18 cellular contexts compared by ENCODE assay signal in the genomic region with DNA sequence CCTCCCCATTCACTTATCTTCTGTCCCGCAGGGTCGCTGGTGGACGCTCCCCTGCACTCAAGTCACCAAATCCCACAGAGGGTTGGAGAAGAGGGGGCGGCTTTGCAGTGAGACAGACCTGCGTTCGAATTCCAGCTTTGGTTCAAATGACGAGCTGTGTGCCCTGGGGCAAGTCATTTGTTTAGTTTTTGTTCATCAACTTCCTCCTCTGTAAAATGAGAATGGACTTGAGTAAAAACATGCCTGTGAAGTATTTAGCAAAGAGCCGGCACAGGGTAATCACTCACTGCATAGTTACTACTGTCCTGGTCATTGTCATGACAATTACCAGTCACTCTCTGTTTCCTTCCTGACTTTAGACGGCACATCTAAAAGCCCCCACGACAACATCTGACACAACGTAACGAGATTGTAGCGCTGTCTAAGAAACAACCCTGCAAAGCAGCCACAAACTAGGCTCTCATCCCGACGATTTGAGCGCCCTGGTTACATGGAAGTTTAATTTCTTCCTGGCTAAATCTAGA.
A peak's percentile ranks its signal among the peaks of the same experiment; 100 is the strongest.
DNase-seq lines count a peak whose midpoint lies in the region; ATAC-seq and TF ChIP-seq lines count a peak whose summit lies in the region.
"Had no signal": no experiment of that assay in that cellular context is flagged by ENCODE, and none has a peak within 500 bp of the region (broad histone marks: within the 10 kb centered on the region; RNA-seq: fewer than 3 reads in every experiment).

No MANE protein-coding gene starts in this region.

- POLR2A ChIA-PET in HEK293T (lab: Yijun Ruan, JAX) = no interaction called here

- TF ChIP-seq CTCF in DND-41 (IDR thresholded peaks at IDR 0.05; ENCODE audit: borderline replicate concordance, extremely low read depth, low read length, poor library complexity, severe bottlenecking) (no peak), fibroblast of villous mesenchyme (IDR thresholded peaks at IDR 0.05; ENCODE audit: insufficient read depth, low read depth, low read length) (no peak), osteocyte (IDR thresholded peaks at IDR 0.05) (no peak)

- no peak overlapping the region for H3K4me3 Mint-ChIP-seq in osteocyte (ENCODE audit: unreplicated experiment)
- H3K4me3 Mint-ChIP-seq: CD4-positive, alpha-beta memory T cell had no signal

- H3K4me2 ChIP-seq in DND-41 (ENCODE audit: insufficient read depth, low read length) = no peak overlapping the region

- H3K9me3 ChIP-seq in DND-41 (ENCODE audit: insufficient read depth, low read length, severe bottlenecking) = no peaks in the 10 kb centered on the region

- H4K20me1 ChIP-seq in DND-41 (ENCODE audit: insufficient read depth, low read length) = no peaks in the 10 kb centered on the region

- peaks cover 14% of the 10 kb centered on the region for H3K27me3 Mint-ChIP-seq in osteocyte (ENCODE audit: unreplicated experiment)

- no peaks in the 10 kb centered on the region for H3K27me3 ChIP-seq in DND-41 (ENCODE audit: insufficient read depth, low read length, poor library complexity)

- H3K4me3 ChIP-seq in DND-41 (ENCODE audit: low read depth in 1 of 2, low read length in 2 of 2) (no peak overlapping the region), fibroblast of villous mesenchyme (ENCODE audit: low read depth, low read length) (no peak overlapping the region)
- H3K4me3 ChIP-seq: GM12878 had no signal

- no peak overlapping the region for H3K27ac Mint-ChIP-seq in osteocyte (ENCODE audit: unreplicated experiment)
- H3K27ac Mint-ChIP-seq: CD4-positive, alpha-beta memory T cell had no signal

- no peaks in the 10 kb centered on the region for H3K36me3 Mint-ChIP-seq in osteocyte (ENCODE audit: unreplicated experiment)
- H3K36me3 Mint-ChIP-seq: CD4-positive, alpha-beta memory T cell had no signal

- H3K36me3 ChIP-seq in DND-41 (ENCODE audit: insufficient read depth, low read length) = no peaks in the 10 kb centered on the region

- H3K9ac ChIP-seq in DND-41 (ENCODE audit: low read depth, low read length) = no peak overlapping the region

- ATAC-seq in DND-41 (ENCODE audit: insufficient read depth, low read depth) (no peak), GM19324 (IDR thresholded peaks at IDR 0.05; ENCODE audit: low FRiP score, unreplicated experiment) (no peak), HG02763 (IDR thresholded peaks at IDR 0.05; ENCODE audit: unreplicated experiment) (no peak), HG02759 (IDR thresholded peaks at IDR 0.05; ENCODE audit: unreplicated experiment) (no peak)
- ATAC-seq: GM12878 had no signal

- no peaks in the 10 kb centered on the region for H3K79me2 ChIP-seq in DND-41 (ENCODE audit: insufficient read depth, low read length)

- peaks cover 7% of the 10 kb centered on the region for H3K4me1 Mint-ChIP-seq in osteocyte (ENCODE audit: unreplicated experiment)
- H3K4me1 Mint-ChIP-seq: CD4-positive, alpha-beta memory T cell had no signal

- no peak overlapping the region for H2AFZ ChIP-seq in DND-41 (ENCODE audit: low read depth, low read length)

- peaks cover 66% of the 10 kb centered on the region for H3K4me1 ChIP-seq in DND-41 (ENCODE audit: insufficient read depth, low read length)

- no peak for DNase-seq in DND-41
- DNase-seq in NCI-H526 treated with DMSO at 0.1 percent for 48 hours (lab: John Stamatoyannopoulos, UW) = peak; percentile 40
- peak; percentile 2 for DNase-seq in fibroblast of villous mesenchyme (ENCODE audit: low read depth)
- DNase-seq in osteocyte (ENCODE audit: extremely low spot score, unreplicated experiment) = peak; percentile 34
- DNase-seq in HEK293T (ENCODE audit: extremely low spot score) = no peak
- DNase-seq: Calu3; CD4-positive, alpha-beta memory T cell; GOT3; Kasumi-1; NCI-H1105 treated with DMSO at 0.1 percent for 48 hours; NCI-H1694 treated with DMSO at 0.1 percent for 48 hours; NCI-H69; NK-92 treated with Interleukin-12 subunit alpha and Interleukin-12 subunit beta, amount 100 ng/mL, for 24 hours; RPMI8226 had no signal

- H3K9me3 Mint-ChIP-seq in osteocyte (ENCODE audit: unreplicated experiment) = no peaks in the 10 kb centered on the region
- H3K9me3 Mint-ChIP-seq: CD4-positive, alpha-beta memory T cell had no signal

- H3K27ac ChIP-seq in DND-41 (ENCODE audit: low read length) = 0 out of 2 replicates have a peak overlapping the region, but pooled peaks have one; percentile 10

- CTCF ChIA-PET in HEK293T (lab: Yijun Ruan, JAX) = no interaction called here

TF ChIP-seq in HEK293T, 16 proteins besides CTCF, POLR2A, EP300 and RAD21:
- TF ChIP-seq LEF1 (IDR thresholded peaks at IDR 0.05; ENCODE audit: borderline replicate concordance) (no peak), FOXK2 (IDR thresholded peaks at IDR 0.05) (no peak), ARNT (IDR thresholded peaks at IDR 0.05) (no peak), TARDBP (IDR thresholded peaks at IDR 0.05) (no peak)

Comparison
In these comparisons a context has a peak if more than half of its experiments do, and no peak if none do; other contexts are left out.
1. DNase-seq: peak in NCI-H526 treated with DMSO at 0.1 percent for 48 hours (single experiment), fibroblast of villous mesenchyme (single experiment) and osteocyte (single experiment); none in DND-41 (single experiment) and HEK293T (single experiment).